ENCODE assay signal across 16 cellular contexts in the genomic region with DNA sequence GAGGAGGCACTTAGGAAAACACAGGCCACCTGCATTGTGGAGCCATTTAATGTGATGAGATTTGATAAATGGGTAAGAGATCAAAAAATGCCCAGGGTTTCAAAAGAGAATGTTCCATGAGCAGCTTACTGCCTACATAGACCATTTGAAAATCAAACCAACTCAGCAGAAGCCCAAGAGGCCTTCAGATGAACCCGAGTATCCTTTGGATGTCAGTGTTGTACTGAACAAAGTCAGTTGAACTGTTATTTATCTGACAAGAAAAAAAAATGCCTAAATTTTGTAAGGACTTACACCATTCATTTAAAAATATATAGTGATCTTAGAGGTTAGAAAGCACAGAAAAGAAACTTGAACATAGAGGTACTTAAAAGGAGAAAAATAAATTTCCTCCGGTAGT.
A peak's percentile ranks its signal among the peaks of the same experiment; 100 is the strongest.
DNase-seq lines count a peak whose midpoint lies in the region; ATAC-seq, FAIRE-seq and TF ChIP-seq lines count a peak whose summit lies in the region.
"Had no signal": no experiment of that assay in that cellular context is flagged by ENCODE, and none has a peak within 500 bp of the region (broad histone marks: within the 10 kb centered on the region; RNA-seq: fewer than 3 reads in every experiment).

No MANE protein-coding gene starts in this region.

- ATAC-seq in activated CD4-positive, alpha-beta T cell treated with anti-CD3 and anti-CD28 coated beads for 36 hours: no peak
- ATAC-seq: CD8-positive, alpha-beta T cell; heart right ventricle; left ventricle myocardium superior had no signal

- CTCF ChIA-PET in activated CD4-positive, alpha-beta T cell treated with anti-CD3 and anti-CD28 coated beads for 36 hours (lab: Charles Lee): interaction anchor here (0.6 to 1.1 kb wide), 3 partner anchors 12 to 166 kb away, joined by 3 read pairs; no protein-coding TSS in a partner anchor

- H3K4me3 Mint-ChIP-seq in astrocyte (ENCODE audit: unreplicated experiment) (peak overlapping the region; percentile 8), nephron progenitor cell (peak overlapping the region; percentile 96)
- H3K4me3 Mint-ChIP-seq in activated CD4-positive, alpha-beta T cell treated with anti-CD3 and anti-CD28 coated beads for 36 hours: no peak overlapping the region

- H3K4me1 Mint-ChIP-seq in astrocyte (ENCODE audit: low read depth, unreplicated experiment): no peaks in the 10 kb centered on the region
- H3K4me1 Mint-ChIP-seq in nephron progenitor cell: peaks cover 28% of the 10 kb centered on the region
- H3K4me1 Mint-ChIP-seq in activated CD4-positive, alpha-beta T cell treated with anti-CD3 and anti-CD28 coated beads for 36 hours: peaks cover 13% of the 10 kb centered on the region

- H3K27ac Mint-ChIP-seq in astrocyte (ENCODE audit: unreplicated experiment): no peak overlapping the region
- H3K27ac Mint-ChIP-seq in nephron progenitor cell: no peak overlapping the region
- no peak overlapping the region for H3K27ac Mint-ChIP-seq in activated CD4-positive, alpha-beta T cell treated with anti-CD3 and anti-CD28 coated beads for 36 hours
- H3K27ac Mint-ChIP-seq: CD8-positive, alpha-beta T cell had no signal

- intact Hi-C loops in activated CD4-positive, alpha-beta T cell treated with anti-CD3 and anti-CD28 coated beads for 36 hours (cut with DNase I, micrococcal nuclease): loop anchor here in 1 of 2 experiments (5.0 to 10.0 kb wide), 6 partner anchors 184 to 1699 kb away; a partner anchor contains a TSS

- H3K27ac ChIP-seq in KOPT-K1 (ENCODE audit: low read depth, low read length, poor library complexity, severe bottlenecking) (peak overlapping the region; percentile 86), astrocyte (ENCODE audit: low read depth, low read length) (no peak overlapping the region)
- H3K27ac ChIP-seq: heart right ventricle, neutrophil had no signal

- TF ChIP-seq CTCF in astrocyte (IDR thresholded peaks at IDR 0.05; ENCODE audit: insufficient read depth, low read depth, low read length) (no peak), nephron progenitor cell (IDR thresholded peaks at IDR 0.05) (no peak)

- H3K4me3 ChIP-seq in astrocyte (ENCODE audit: insufficient read depth, low read depth, low read length): no peak overlapping the region

- no peaks in the 10 kb centered on the region for H3K27me3 ChIP-seq in astrocyte (ENCODE audit: insufficient read depth, low read length)
- H3K27me3 ChIP-seq: neutrophil had no signal

- POLR2A ChIA-PET in activated CD4-positive, alpha-beta T cell treated with anti-CD3 and anti-CD28 coated beads for 36 hours (lab: Charles Lee): no interaction called here

- peaks cover 1% of the 10 kb centered on the region for H3K79me2 ChIP-seq in astrocyte (ENCODE audit: insufficient read depth, low read length)

- no peaks in the 10 kb centered on the region for H4K20me1 ChIP-seq in astrocyte (ENCODE audit: insufficient read depth, low read length)

- no peak for FAIRE-seq in astrocyte (lab: Jason Lieb, UNC)
- FAIRE-seq: endometrium had no signal

- no peak overlapping the region for H3K9ac ChIP-seq in astrocyte (ENCODE audit: low read length)

- H3K9me3 Mint-ChIP-seq in astrocyte (ENCODE audit: unreplicated experiment): peaks cover 2% of the 10 kb centered on the region
- peaks cover 44% of the 10 kb centered on the region for H3K9me3 Mint-ChIP-seq in nephron progenitor cell
- H3K9me3 Mint-ChIP-seq in activated CD4-positive, alpha-beta T cell treated with anti-CD3 and anti-CD28 coated beads for 36 hours (ENCODE audit: low read depth): peaks cover 3% of the 10 kb centered on the region
- H3K9me3 Mint-ChIP-seq: CD8-positive, alpha-beta T cell had no signal

- H3K4me1 ChIP-seq in astrocyte (ENCODE audit: insufficient read depth, low read length): no peaks in the 10 kb centered on the region

- H3K36me3 ChIP-seq in KOPT-K1 (ENCODE audit: insufficient read depth, low read length) (no peaks in the 10 kb centered on the region), astrocyte (ENCODE audit: insufficient read depth, low read length) (no peaks in the 10 kb centered on the region)
- H3K36me3 ChIP-seq: heart right ventricle, neutrophil had no signal

- no peak overlapping the region for H2AFZ ChIP-seq in astrocyte (ENCODE audit: low read depth, low read length)

- no peaks in the 10 kb centered on the region for H3K36me3 Mint-ChIP-seq in astrocyte (ENCODE audit: low read depth, unreplicated experiment)
- peaks cover 62% of the 10 kb centered on the region for H3K36me3 Mint-ChIP-seq in nephron progenitor cell (ENCODE audit: low read depth)
- H3K36me3 Mint-ChIP-seq in activated CD4-positive, alpha-beta T cell treated with anti-CD3 and anti-CD28 coated beads for 36 hours (ENCODE audit: low read depth): no peaks in the 10 kb centered on the region

- peaks cover 5% of the 10 kb centered on the region for H3K9me3 ChIP-seq in KOPT-K1 (ENCODE audit: insufficient read depth, low read length, poor library complexity, severe bottlenecking)
- no peaks in the 10 kb centered on the region for H3K9me3 ChIP-seq in astrocyte (ENCODE audit: insufficient read depth, low read depth, low read length)
- H3K9me3 ChIP-seq: neutrophil had no signal

- DNase-seq in EH (ENCODE audit: low read depth) (peak; percentile 22), astrocyte (ENCODE audit: low read depth) (no peak), nephron progenitor cell (no peak), GM03348 (ENCODE audit: low spot score) (no peak), NCI-H1694 treated with DMSO at 0.1 percent for 48 hours (lab: John Stamatoyannopoulos, UW) (no peak), AG08396 (ENCODE audit: low spot score) (no peak)
- no peak for DNase-seq in activated CD4-positive, alpha-beta T cell treated with anti-CD3 and anti-CD28 coated beads for 36 hours
- DNase-seq: activated CD4-positive, alpha-beta T cell treated with anti-CD3 and anti-CD28 coated beads, Interleukin-2, amount 50 U/mL, for 1 hour; CD8-positive, alpha-beta T cell; heart right ventricle; left ventricle myocardium superior; NCI-H2029 treated with DMSO at 0.1 percent for 48 hours; substantia nigra had no signal

- H3K27me3 Mint-ChIP-seq in astrocyte (ENCODE audit: low read depth, unreplicated experiment) (no peaks in the 10 kb centered on the region), nephron progenitor cell (ENCODE audit: low read depth, poor library complexity) (no peaks in the 10 kb centered on the region)
- H3K27me3 Mint-ChIP-seq in activated CD4-positive, alpha-beta T cell treated with anti-CD3 and anti-CD28 coated beads for 36 hours: peaks cover 2% of the 10 kb centered on the region

- H3K4me2 ChIP-seq in astrocyte (ENCODE audit: low read length): no peak overlapping the region
